Comparison of ENCODE assay signal across 9 cellular contexts in genomic region chr1:235067396-235068154, GRCh38.
A peak's percentile ranks its signal among the peaks of the same experiment; 100 is the strongest.
DNase-seq lines count a peak whose midpoint lies in the region; ATAC-seq and TF ChIP-seq lines count a peak whose summit lies in the region.
"Had no signal": no experiment of that assay in that cellular context is flagged by ENCODE, and none has a peak within 500 bp of the region (broad histone marks: within the 10 kb centered on the region; RNA-seq: fewer than 3 reads in every experiment).

No MANE protein-coding gene starts in this region.

- H3K4me1 ChIP-seq in Caco-2, result peaks cover 37% of the 10 kb centered on the region
- peaks cover 58% of the 10 kb centered on the region for H3K4me1 ChIP-seq in left ventricle myocardium inferior

- H3K27ac ChIP-seq in left ventricle myocardium inferior (replicated peaks), result peak overlapping the region; percentile 37

- H3K4me3 ChIP-seq in Caco-2 (ENCODE audit: low read depth, low read length) (no peak overlapping the region), left ventricle myocardium inferior (no peak overlapping the region)

- H3K27me3 Mint-ChIP-seq in Caco-2 (ENCODE audit: insufficient read depth, unreplicated experiment), result no peaks in the 10 kb centered on the region
- H3K27me3 Mint-ChIP-seq: naive B cell had no signal

- H3K9me3 ChIP-seq in Caco-2 (no peaks in the 10 kb centered on the region), left ventricle myocardium inferior (replicated peaks) (no peaks in the 10 kb centered on the region)

- ATAC-seq in sciatic nerve, result peak; percentile 87
- ATAC-seq in GM18517 (IDR thresholded peaks at IDR 0.05; ENCODE audit: unreplicated experiment), result no peak
- no peak for ATAC-seq in GM18868 (IDR thresholded peaks at IDR 0.05; ENCODE audit: unreplicated experiment)
- no peak for ATAC-seq in HG02870 (IDR thresholded peaks at IDR 0.05; ENCODE audit: unreplicated experiment)

- H3K4me3 Mint-ChIP-seq in Caco-2 (ENCODE audit: unreplicated experiment), result peak overlapping the region; percentile 37

- BruUV-seq in Caco-2 (replicated peaks; lab: Mats Ljungman, UMichigan), result TSS peak; percentile 70

- no peak for TF ChIP-seq CTCF in Caco-2 (IDR thresholded peaks at IDR 0.05; ENCODE audit: insufficient read depth in 1 of 2, low read depth in 1 of 2, low read length in 1 of 2, severe bottlenecking in 1 of 2, unreplicated experiment in 1 of 2)
- no peak for TF ChIP-seq CTCF in left ventricle myocardium inferior (IDR thresholded peaks at IDR 0.05; ENCODE audit: borderline replicate concordance)

- H3K27ac Mint-ChIP-seq in Caco-2 (ENCODE audit: unreplicated experiment), result peak overlapping the region; percentile 95

- intact Hi-C loops in Caco-2 (cut with micrococcal nuclease; ENCODE audit: unreplicated experiment) (no loop called here), left ventricle myocardium inferior (cut with micrococcal nuclease) (no loop called here), sciatic nerve (cut with DNase I) (loop anchor here (10.0 kb wide), 1 partner anchor 333 kb away; no protein-coding TSS in a partner anchor)

- DNase-seq in Caco-2, result peak; percentile 67 to 87
- peak; percentile 100 for DNase-seq in M059J (ENCODE audit: low read depth)
- DNase-seq in activated T-cell treated with anti-CD3 and anti-CD28 coated beads, Interleukin-2, amount 50 U/mL, for 48 hours, result peak; percentile 45 to 55
- DNase-seq in left ventricle myocardium inferior, result peak; percentile 70
- peak; percentile 87 for DNase-seq in sciatic nerve (ENCODE audit: low spot score)
- DNase-seq: naive B cell had no signal

- POLR2A ChIA-PET in Caco-2 (lab: Charles Lee), result interaction anchor here (1.1 kb wide), 1 partner anchor 111 kb away, joined by 3 read pairs; no protein-coding TSS in a partner anchor

- H3K4me1 Mint-ChIP-seq in Caco-2 (ENCODE audit: low read depth, unreplicated experiment), result peaks cover 38% of the 10 kb centered on the region

- H3K36me3 ChIP-seq in Caco-2 (ENCODE audit: control insufficient read depth, insufficient read depth, low read length) (no peaks in the 10 kb centered on the region), left ventricle myocardium inferior (no peaks in the 10 kb centered on the region)

- CTCF ChIA-PET in Caco-2 (lab: Charles Lee), result interaction anchor here (0.7 kb wide), 1 partner anchor 12 kb away, joined by 3 read pairs; no protein-coding TSS in a partner anchor

- H3K9me3 Mint-ChIP-seq in Caco-2 (ENCODE audit: unreplicated experiment), result no peaks in the 10 kb centered on the region
- H3K9me3 Mint-ChIP-seq: naive B cell had no signal

- H3K27me3 ChIP-seq in Caco-2 (replicated peaks; ENCODE audit: control insufficient read depth, insufficient read depth, low read length) (no peaks in the 10 kb centered on the region), left ventricle myocardium inferior (ENCODE audit: low read depth) (no peaks in the 10 kb centered on the region)

- peaks cover 12% of the 10 kb centered on the region for H3K36me3 Mint-ChIP-seq in Caco-2 (ENCODE audit: insufficient read depth, unreplicated experiment)
- H3K36me3 Mint-ChIP-seq: naive B cell had no signal

Comparison
In these comparisons a context has a peak if more than half of its experiments do, and no peak if none do; other contexts are left out.
1. DNase-seq: peak in every context shown above with its lines; median percentile 100 in M059J; 87 in sciatic nerve; 77 in Caco-2; 70 in left ventricle myocardium inferior; 50 in activated T-cell treated with anti-CD3 and anti-CD28 coated beads, Interleukin-2, amount 50 U/mL, for 48 hours.